Comparison of ENCODE assay signal across 1 cellular context in the genomic region with DNA sequence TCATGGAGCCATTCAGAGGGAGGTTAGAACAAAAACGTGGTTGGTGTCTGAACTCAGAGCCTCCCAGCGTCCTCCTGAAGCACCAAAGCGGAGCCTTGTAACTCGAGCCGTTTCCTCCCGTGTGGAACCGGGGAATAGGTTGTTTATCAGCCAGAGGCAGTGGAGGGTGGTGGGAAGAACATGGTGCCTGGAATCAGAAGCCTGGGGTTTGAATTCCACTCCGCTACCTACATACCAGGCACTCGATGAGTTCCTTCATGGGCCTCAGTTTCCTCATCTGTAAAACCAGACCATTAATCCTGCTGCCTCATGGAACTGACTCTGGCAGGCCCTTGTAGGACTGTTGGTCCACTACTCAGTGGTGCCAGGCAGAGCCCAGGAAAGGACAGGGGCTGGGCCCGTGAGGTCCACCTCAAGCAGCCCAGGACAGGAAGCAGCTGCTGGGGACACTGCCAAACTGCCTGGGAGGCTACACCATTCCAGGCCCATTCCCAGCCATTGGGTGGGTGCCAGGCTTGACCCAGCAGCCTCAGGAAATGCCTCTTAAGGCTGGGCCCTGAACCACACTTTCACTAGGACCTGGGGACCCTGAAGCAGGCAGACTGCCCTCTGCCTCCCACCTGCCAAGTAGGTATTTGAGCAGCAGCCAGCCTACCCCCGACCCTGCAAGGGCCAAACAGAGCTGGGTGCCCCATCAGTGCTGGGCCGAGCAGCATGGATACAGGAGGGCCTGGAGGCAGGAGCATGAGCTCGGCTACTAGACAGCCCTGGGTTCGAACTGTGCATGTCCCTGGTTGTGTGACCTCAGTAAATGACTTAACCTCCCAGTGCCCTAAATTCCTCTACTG.
TF ChIP-seq lines count a peak whose summit lies in the region.

No MANE protein-coding gene starts in this region.

TF ChIP-seq in A549, 52 proteins besides CTCF, POLR2A, EP300 and RAD21 (continued from another document):
- TF ChIP-seq, protein P1, sequence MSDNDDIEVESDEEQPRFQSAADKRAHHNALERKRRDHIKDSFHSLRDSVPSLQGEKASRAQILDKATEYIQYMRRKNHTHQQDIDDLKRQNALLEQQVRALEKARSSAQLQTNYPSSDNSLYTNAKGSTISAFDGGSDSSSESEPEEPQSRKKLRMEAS (IDR thresholded peaks at IDR 0.05), result no peak
- TF ChIP-seq PHF8 (IDR thresholded peaks at IDR 0.05; ENCODE audit: borderline replicate concordance, low read depth) (no peak), RARB (CRISPR knock-in tag; IDR thresholded peaks at IDR 0.05) (no peak), MAFK (IDR thresholded peaks at IDR 0.05; ENCODE audit: partially characterized antibody) (no peak), RNF2 (IDR thresholded peaks at IDR 0.05; ENCODE audit: borderline replicate concordance, low read depth) (no peak)
